In the genomic region with DNA sequence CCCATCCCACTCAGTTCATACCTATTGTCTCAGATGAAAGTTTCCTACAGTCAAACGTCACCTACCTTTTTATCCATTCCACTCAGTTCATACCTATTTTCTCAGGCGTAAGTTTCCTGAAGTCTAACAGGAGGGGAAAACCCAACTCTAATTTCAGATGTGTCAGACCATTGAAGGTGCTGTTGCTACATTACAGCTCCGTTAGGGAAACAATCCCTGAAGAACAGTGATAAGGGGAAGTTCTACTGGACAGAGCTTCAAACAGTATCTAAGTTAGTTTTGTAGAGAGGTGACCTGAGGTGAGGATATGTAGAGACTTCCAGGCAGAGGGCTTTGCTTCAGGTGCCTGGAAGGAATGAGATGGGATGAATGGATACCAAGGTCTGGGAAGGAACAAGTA, we compare ENCODE assay signal across 11 cellular contexts.
"Had no signal": no experiment of that assay in that cellular context is flagged by ENCODE, and none has a peak within 500 bp of the region (broad histone marks: within the 10 kb centered on the region; RNA-seq: fewer than 3 reads in every experiment).

No MANE protein-coding gene starts in this region.

- H3K27ac ChIP-seq: GM23248 had no signal

- H2AFZ ChIP-seq: GM23248, GM23338 had no signal

- H3K9me3 ChIP-seq: HAP-1 had no signal

- ATAC-seq: GM23338, HCT116 had no signal

- H3K4me1 ChIP-seq: HAP-1 had no signal

- H3K4me2 ChIP-seq: GM23338 had no signal

- DNase-seq: GM23248, GOT3, H7, H9, HCEC 1CT, HFFc6 had no signal

- H3K9ac ChIP-seq: GM23248 had no signal

- H3K36me3 ChIP-seq: HAP-1 had no signal

- H3K4me3 ChIP-seq: GM23248, GM23338, HAP-1 had no signal

- FAIRE-seq: H1, H54 had no signal
